12 cellular contexts compared by ENCODE assay signal in the genomic region with DNA sequence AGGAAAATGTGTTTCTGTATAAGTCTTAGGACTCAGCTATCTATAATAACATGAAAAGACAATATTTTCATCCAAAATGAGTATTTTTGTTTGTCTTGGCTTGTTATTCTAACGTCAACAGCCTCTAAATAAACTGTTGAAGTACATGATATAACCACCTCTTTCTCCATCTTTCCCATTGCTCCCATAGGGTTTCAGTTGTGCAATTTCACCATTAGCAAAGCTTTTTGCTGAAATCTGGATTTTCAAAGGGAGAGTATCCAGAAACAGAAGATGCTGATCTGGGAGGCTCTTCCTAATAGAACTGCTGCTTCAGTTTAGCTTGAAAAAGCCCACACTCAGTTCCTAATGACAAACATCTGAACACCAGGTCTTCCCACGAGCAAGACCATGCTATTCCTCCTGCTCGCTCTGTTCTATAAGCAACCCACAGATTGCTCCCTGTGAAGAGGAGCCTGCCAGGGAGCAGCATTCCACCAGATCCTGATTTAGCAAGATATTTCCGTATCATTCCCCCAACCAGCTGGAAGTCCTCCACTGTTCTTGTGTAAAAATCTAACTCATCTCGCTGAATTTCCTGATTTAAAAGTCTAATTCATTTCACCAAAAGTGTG. TPM values are rescaled to one million over a fixed set of nuclear protein-coding genes. Genes with fewer than 3 reads are reported as not detected.
DNase-seq lines count a peak whose midpoint lies in the region; ATAC-seq and TF ChIP-seq lines count a peak whose summit lies in the region.
"Not testable (repeated sequence)": the region's sequence is repeated elsewhere in the genome, so short reads cannot be mapped to it uniquely, and the experiment has no call there.
"Had no signal": no experiment of that assay in that cellular context is flagged by ENCODE, and none has a peak within 500 bp of the region (broad histone marks: within the 10 kb centered on the region; RNA-seq: fewer than 3 reads in every experiment).

No MANE protein-coding gene starts in this region.

- 29 to 31% methylated on average over 5 of the region's 5 CpGs for WGBS in GM23248 (ENCODE audit: low coverage in 1 of 2, low lambda C conversion rate in 2 of 2, missing lambda C conversion rate in 2 of 2), 2 experiments
- WGBS in gastroesophageal sphincter (ENCODE audit: low coverage in 1 of 2), 2 donors, result 45 to 56% methylated on average over 4 to 5 of the region's 5 CpGs

- H3K4me3 ChIP-seq in GM23248; cardiac fibroblast (replicated peaks in 1 of 2; ENCODE audit: low read depth in 2 of 2, low read length in 2 of 2); fibroblast of lung (replicated peaks in 1 of 4; ENCODE audit: control extremely low read depth in 1 of 4, insufficient read depth in 1 of 4, low read depth in 3 of 4, low read length in 4 of 4); gastroesophageal sphincter: not testable (repeated sequence)

- TF ChIP-seq EP300 in gastroesophageal sphincter (IDR thresholded peaks at IDR 0.05), result not testable (repeated sequence)

- peak; percentile 15 for DNase-seq in GM23248
- DNase-seq in cardiac fibroblast (ENCODE audit: low read depth in 2 of 2), result peak; percentile 31 to 39
- peak; percentile 9 to 21 for DNase-seq in fibroblast of lung (ENCODE audit: low read depth in 2 of 2)
- DNase-seq in iPS-NIHi7 (ENCODE audit: extremely low spot score), result peak; percentile 0
- not testable (repeated sequence) for DNase-seq in omental fat pad (ENCODE audit: low spot score)
- DNase-seq in superior temporal gyrus (ENCODE audit: extremely low spot score), result peak; percentile 68

- not testable (repeated sequence) for H3K79me2 ChIP-seq in GM23248 (ENCODE audit: insufficient read depth); fibroblast of lung (ENCODE audit: control insufficient read depth, insufficient read depth, low read length)

- not testable (repeated sequence) for H3K4me2 ChIP-seq in GM23248 (ENCODE audit: unreplicated experiment); fibroblast of lung (ENCODE audit: extremely low read depth, insufficient read depth, low read length)

- H3K4me1 ChIP-seq in GM23248 (ENCODE audit: insufficient read depth); fibroblast of lung (ENCODE audit: control insufficient read depth, extremely low read depth, insufficient read depth, low read length); gastroesophageal sphincter: not testable (repeated sequence)

- not testable (repeated sequence) for H3K9me3 ChIP-seq in GM23248 (ENCODE audit: low read depth); fibroblast of lung (ENCODE audit: control insufficient read depth, insufficient read depth, low read depth, low read length); gastroesophageal sphincter

- H3F3A ChIP-seq in GM23248 (ENCODE audit: insufficient read depth), result not testable (repeated sequence)

- not testable (repeated sequence) for TF ChIP-seq CTCF in cardiac fibroblast (IDR thresholded peaks at IDR 0.05; ENCODE audit: low read depth, low read length); fibroblast of lung (conservative IDR thresholded peaks at IDR 0.05 in 1 of 2, IDR thresholded peaks at IDR 0.05 in 1 of 2; ENCODE audit: low read depth in 1 of 2, low read length in 2 of 2); gastroesophageal sphincter (IDR thresholded peaks at IDR 0.05); omental fat pad (IDR thresholded peaks at IDR 0.05)

- ATAC-seq in gastroesophageal sphincter (peak; percentile 37), omental fat pad (ENCODE audit: low FRiP score) (peak; percentile 29)

- in situ Hi-C loops in GM23248 (cut with MboI), result not testable (repeated sequence)

- TF ChIP-seq POLR2A in gastroesophageal sphincter (IDR thresholded peaks at IDR 0.05), result not testable (repeated sequence)

- H3K36me3 ChIP-seq in GM23248 (ENCODE audit: low read depth); fibroblast of lung (ENCODE audit: control insufficient read depth, insufficient read depth, low read length); gastroesophageal sphincter: not testable (repeated sequence)

- not testable (repeated sequence) for H2AFZ ChIP-seq in GM23248; fibroblast of lung (ENCODE audit: low read length)

- not testable (repeated sequence) for H4K20me1 ChIP-seq in GM23248 (ENCODE audit: insufficient read depth); fibroblast of lung (ENCODE audit: control insufficient read depth, extremely low read depth, insufficient read depth, low read length)

- not testable (repeated sequence) for H3K9ac ChIP-seq in GM23248; fibroblast of lung (ENCODE audit: insufficient read depth, low read length)

- not testable (repeated sequence) for H3K9me2 ChIP-seq in GM23248 (ENCODE audit: insufficient read depth)

- peaks cover 23% of the 10 kb centered on the region; the same call in 1 of the 2 replicates for H3K27me3 ChIP-seq in GM23248 (replicated peaks; ENCODE audit: insufficient read depth)
- H3K27me3 ChIP-seq in fibroblast of lung (ENCODE audit: control insufficient read depth, insufficient read depth, low read length), result not testable (repeated sequence)
- H3K27me3 ChIP-seq in gastroesophageal sphincter, result peaks cover 19% of the 10 kb centered on the region

- H3K27ac ChIP-seq in GM23248; fibroblast of lung (ENCODE audit: insufficient read depth, low read length); gastroesophageal sphincter: not testable (repeated sequence)

RNA-seq across cellular contexts. Expression of gene FOXD4L6, which starts 41.2 kb away (rescaled TPM):
- 0.22 TPM in 1 of 2 replicates, not detected in the other for total RNA-seq in GM23248 (2014; rRNA removed; shearing (Covaris generic))
- not detected in 2 replicates for polyA plus RNA-seq in GM23248 (2016; fragmentation: Nextera tagmentation; extraction: Ambion mirVana)
- not detected in 2 replicates for total RNA-seq in fibroblast of lung
- polyA plus RNA-seq in fibroblast of lung, result not detected in 2 replicates
- polyA plus RNA-seq in fibroblast of lung (2012), result not detected in 2 replicates
- not detected in 2 replicates for polyA minus RNA-seq in fibroblast of lung (ENCODE audit: low replicate concordance)
- not detected for total RNA-seq in gastroesophageal sphincter
- total RNA-seq in omental fat pad, result 1 to 10 TPM in 1 of 4 donors, under 1 TPM in 2, not detected in 1; 0.19 to 1.1 (median 0.25) TPM
- total RNA-seq: A673; Caco-2; CD4-positive, alpha-beta memory T cell; H7; HFFc6 had no signal
- polyA plus RNA-seq: CD4-positive, alpha-beta memory T cell had no signal
